27 cellular contexts compared by ENCODE assay signal in genomic region chr3:42269647-42270046, GRCh38. TPM values are rescaled to one million over a fixed set of nuclear protein-coding genes. Genes with fewer than 3 reads are reported as not detected.
"Had no signal": no experiment of that assay in that cellular context is flagged by ENCODE, and none has a peak within 500 bp of the region (broad histone marks: within the 10 kb centered on the region; RNA-seq: fewer than 3 reads in every experiment).

No MANE protein-coding gene starts in this region.

- ATAC-seq: natural killer cell; psoas muscle; right cardiac atrium; right lobe of liver; stimulated activated effector memory CD8-positive, alpha-beta T cell treated with anti-CD3 and anti-CD28 coated beads, Interleukin-12 subunit alpha, Interleukin-12 subunit beta, amount 100 ng/mL, for 72 hours; stimulated activated naive B cell treated with anti-CD40 and anti-IgM and Interleukin-4, amounts not matched to agents 10 μg/mL and 1 μg/mL and 100 μg/mL, for 72 hours; stimulated activated naive CD8-positive, alpha-beta T cell treated with anti-CD3 and anti-CD28 coated beads, Interleukin-15, amount 100 ng/mL, for 72 hours; upper lobe of right lung had no signal

- H3K27ac ChIP-seq: neural progenitor cell, ovary, parathyroid adenoma, psoas muscle, right lobe of liver, sigmoid colon, suprapubic skin, testis, tibial artery, transverse colon, upper lobe of right lung, vagina had no signal

- H3K4me3 ChIP-seq: neural progenitor cell, ovary, psoas muscle, right lobe of liver, sigmoid colon, suprapubic skin, testis, tibial artery, transverse colon, upper lobe of right lung, vagina had no signal

- DNase-seq: natural killer cell; occipital lobe; ovary; psoas muscle; right cardiac atrium; right lobe of liver; sigmoid colon; small intestine; stimulated activated CD4-positive, alpha-beta T cell treated with anti-CD3 and anti-CD28 coated beads, Interleukin-15, amount 100 ng/mL, for 24 hours; stimulated activated CD4-positive, alpha-beta T cell treated with anti-CD3 and anti-CD28 coated beads, Interleukin-2, amount 100 ng/mL, for 24 hours; stimulated activated CD4-positive, alpha-beta T cell treated with anti-CD3 and anti-CD28 coated beads, Interleukin-2, amount 100 ng/mL, for 48 hours; stimulated activated CD4-positive, alpha-beta T cell treated with anti-CD3 and anti-CD28 coated beads, Interleukin-4, amount 100 ng/mL, for 24 hours; stimulated activated naive B cell treated with anti-CD40 and anti-IgM and Interleukin-4, amounts not matched to agents 10 μg/mL and 1 μg/mL and 100 μg/mL, for 72 hours; stimulated activated naive CD4-positive, alpha-beta T cell treated with Interleukin-2 at 50 U/mL for 16 hours; stimulated activated naive CD8-positive, alpha-beta T cell treated with anti-CD3 and anti-CD28 coated beads, Interleukin-15, amount 100 ng/mL, for 72 hours; substantia nigra; testis; tibial artery; transverse colon; upper lobe of right lung had no signal

RNA-seq across cellular contexts. Expression of gene CCK, which starts 3.7 kb away (rescaled TPM):
- polyA plus RNA-seq: neural cell, ovary, right cardiac atrium, urinary bladder had no signal
